13 cellular contexts compared by ENCODE assay signal in the genomic region with DNA sequence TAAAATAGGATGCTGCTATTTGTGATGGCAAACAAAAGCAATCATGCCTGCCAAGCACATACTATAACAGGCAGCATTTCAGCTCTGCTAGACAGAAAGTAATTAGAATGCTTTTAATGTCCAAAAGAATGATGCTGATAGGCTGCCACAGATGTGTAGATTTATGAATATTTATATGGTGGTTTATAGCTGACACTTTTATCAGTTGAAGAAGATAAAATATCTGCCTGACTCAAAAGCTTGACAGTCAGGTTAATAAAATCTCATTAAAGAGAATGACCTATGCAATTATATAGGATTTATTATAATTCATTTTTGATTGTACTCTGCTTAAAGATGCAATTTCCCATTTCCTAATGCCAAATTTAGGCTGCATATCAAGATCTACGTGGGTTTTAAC. TPM values are rescaled to one million over a fixed set of nuclear protein-coding genes. Genes with fewer than 3 reads are reported as not detected.
DNase-seq lines count a peak whose midpoint lies in the region; TF ChIP-seq lines count a peak whose summit lies in the region.
"Had no signal": no experiment of that assay in that cellular context is flagged by ENCODE, and none has a peak within 500 bp of the region (broad histone marks: within the 10 kb centered on the region; RNA-seq: fewer than 3 reads in every experiment).

No MANE protein-coding gene starts in this region.

- POLR2A ChIA-PET in HEK293T (lab: Yijun Ruan, JAX), result interaction anchor here (0.6 kb wide), 1 partner anchor 267 kb away, joined by 3 read pairs; no protein-coding TSS in a partner anchor
- POLR2A ChIA-PET in OCI-LY7 (lab: Charles Lee), result interaction anchor here (0.6 to 0.8 kb wide), 2 partner anchors 10 to 209 kb away, joined by 3 read pairs; no protein-coding TSS in a partner anchor

- peaks cover 79% of the 10 kb centered on the region for H3K79me2 ChIP-seq in OCI-LY7 (ENCODE audit: insufficient read depth, low read depth, low read length)
- H3K79me2 ChIP-seq in neural cell (replicated peaks; ENCODE audit: insufficient read depth, low read length), result no peaks in the 10 kb centered on the region

- peaks cover 35% of the 10 kb centered on the region for H3K4me1 ChIP-seq in BLaER1
- peaks cover 37% of the 10 kb centered on the region for H3K4me1 ChIP-seq in OCI-LY7 (ENCODE audit: insufficient read depth, low read length, poor library complexity, severe bottlenecking)
- H3K4me1 ChIP-seq in spleen, result peaks cover 6 to 42% (median 30%) of the 10 kb centered on the region in 6 donors

- CTCF ChIA-PET in HEK293T (lab: Yijun Ruan, JAX), result no interaction called here
- CTCF ChIA-PET in OCI-LY7 (lab: Charles Lee; ENCODE audit: unreplicated experiment), result no interaction called here

- H3K4me3 ChIP-seq in BLaER1 (no peak overlapping the region), OCI-LY7 (ENCODE audit: low read depth, low read length, poor library complexity, severe bottlenecking) (peak overlapping the region; percentile 82), neural cell (ENCODE audit: low read length) (peak overlapping the region; percentile 35), spleen (no peak overlapping the region)

- intact Hi-C loops in OCI-LY7 (cut with micrococcal nuclease; ENCODE audit: unreplicated experiment) (no loop called here), spleen (cut with DNase I; ENCODE audit: low total_unique reads) (no loop called here)

- H3K9me2 ChIP-seq in OCI-LY7 (ENCODE audit: insufficient read depth, low read length) (no peaks in the 10 kb centered on the region), neural cell (ENCODE audit: insufficient read depth, low read length) (no peaks in the 10 kb centered on the region)

- H3K36me3 ChIP-seq in BLaER1 (peaks cover 29% of the 10 kb centered on the region), OCI-LY7 (ENCODE audit: insufficient read depth, low read length) (peaks cover 61% of the 10 kb centered on the region), neural cell (ENCODE audit: insufficient read depth, low read length) (no peaks in the 10 kb centered on the region), spleen (peaks cover 0 to 5% (median 0%) of the 10 kb centered on the region in 6 donors)

- H3K9ac ChIP-seq in BLaER1, result no peak overlapping the region
- H3K9ac ChIP-seq in neural cell (ENCODE audit: low read length), result peak overlapping the region; percentile 7

- H4K20me1 ChIP-seq in BLaER1 (peaks cover 69% of the 10 kb centered on the region), OCI-LY7 (ENCODE audit: insufficient read depth, low read length) (peaks cover 49% of the 10 kb centered on the region), neural cell (ENCODE audit: insufficient read depth) (no peaks in the 10 kb centered on the region)

- peak; percentile 79 for TF ChIP-seq EP300 in neural cell (conservative IDR thresholded peaks at IDR 0.05; ENCODE audit: poor library complexity, severe bottlenecking)

- DNase-seq in HEK293T (ENCODE audit: extremely low spot score) (no peak), OCI-LY7 (ENCODE audit: low spot score) (peak; percentile 10), GM10266 (ENCODE audit: extremely low spot score) (no peak), spleen (no peak), inferior parietal cortex (ENCODE audit: extremely low spot score) (no peak)
- DNase-seq: CD4-positive, CD25-positive, alpha-beta regulatory T cell; DMS53; GF-D8; HFFc6 had no signal

- TF ChIP-seq CTCF in OCI-LY7 (conservative IDR thresholded peaks at IDR 0.05; ENCODE audit: low read length) (no peak), neural cell (IDR thresholded peaks at IDR 0.05; ENCODE audit: poor library complexity, severe bottlenecking) (no peak), GM10266 (IDR thresholded peaks at IDR 0.05; ENCODE audit: control insufficient read depth, insufficient read depth, low read depth, missing control alignments) (no peak), spleen (IDR thresholded peaks at IDR 0.05 in 8 of 11, conservative IDR thresholded peaks at IDR 0.05 in 3 of 11) (no peak)

- peak overlapping the region; percentile 21 for H3K4me2 ChIP-seq in BLaER1
- H3K4me2 ChIP-seq in OCI-LY7 (ENCODE audit: low read length), result peak overlapping the region; percentile 99
- H3K4me2 ChIP-seq in neural cell (ENCODE audit: low read length), result no peak overlapping the region

- H3K27ac ChIP-seq in BLaER1 (no peak overlapping the region), OCI-LY7 (ENCODE audit: low read depth, low read length, poor library complexity, severe bottlenecking) (no peak overlapping the region), neural cell (ENCODE audit: low read length) (peak overlapping the region; percentile 42), spleen (no peak overlapping the region)

- no peak for TF ChIP-seq RAD21 in neural cell (conservative IDR thresholded peaks at IDR 0.05)

- H3K27me3 ChIP-seq in BLaER1 (no peaks in the 10 kb centered on the region), neural cell (ENCODE audit: insufficient read depth, low read depth, low read length) (peaks cover 37% of the 10 kb centered on the region), spleen (replicated peaks in 1 of 7) (peaks cover 4 to 50% (median 32%) of the 10 kb centered on the region in 7 donors)

- H2AFZ ChIP-seq in OCI-LY7 (ENCODE audit: low read length) (no peak overlapping the region), neural cell (ENCODE audit: low read depth, low read length) (no peak overlapping the region)

- 43 to 67% (median 50%) methylated on average over 1 of the region's 1 CpG for WGBS in spleen, 5 donors

- no peaks in the 10 kb centered on the region for H3K9me3 ChIP-seq in BLaER1
- H3K9me3 ChIP-seq in OCI-LY7 (ENCODE audit: low read length), result no peaks in the 10 kb centered on the region
- no peaks in the 10 kb centered on the region for H3K9me3 ChIP-seq in neural cell (ENCODE audit: low read length)
- no peaks in the 10 kb centered on the region for H3K9me3 ChIP-seq in spleen

- peaks cover 3% of the 10 kb centered on the region for H3F3A ChIP-seq in neural cell (ENCODE audit: insufficient read depth, low read length, poor library complexity, severe bottlenecking)

- no peak for TF ChIP-seq POLR2A in spleen (IDR thresholded peaks at IDR 0.05)

- BruUV-seq in OCI-LY7 (replicated peaks; lab: Mats Ljungman, UMichigan), result no TSS peak

TF ChIP-seq in HEK293T, 16 proteins besides CTCF, POLR2A, EP300 and RAD21:
- TF ChIP-seq ELF4 (IDR thresholded peaks at IDR 0.05), result no peak
- TF ChIP-seq, protein P1, sequence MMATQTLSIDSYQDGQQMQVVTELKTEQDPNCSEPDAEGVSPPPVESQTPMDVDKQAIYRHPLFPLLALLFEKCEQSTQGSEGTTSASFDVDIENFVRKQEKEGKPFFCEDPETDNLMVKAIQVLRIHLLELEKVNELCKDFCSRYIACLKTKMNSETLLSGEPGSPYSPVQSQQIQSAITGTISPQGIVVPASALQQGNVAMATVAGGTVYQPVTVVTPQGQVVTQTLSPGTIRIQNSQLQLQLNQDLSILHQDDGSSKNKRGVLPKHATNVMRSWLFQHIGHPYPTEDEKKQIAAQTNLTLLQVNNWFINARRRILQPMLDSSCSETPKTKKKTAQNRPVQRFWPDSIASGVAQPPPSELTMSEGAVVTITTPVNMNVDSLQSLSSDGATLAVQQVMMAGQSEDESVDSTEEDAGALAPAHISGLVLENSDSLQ (IDR thresholded peaks at IDR 0.05), result peak; percentile 83

TF ChIP-seq in neural cell, 6 proteins besides CTCF, POLR2A, EP300 and RAD21:
- TF ChIP-seq EZH2 (IDR thresholded peaks at IDR 0.05; ENCODE audit: borderline replicate concordance, insufficient read depth, low read length, poor library complexity, severe bottlenecking) (no peak), POLR2AphosphoS5 (IDR thresholded peaks at IDR 0.05) (peak; percentile 24)

RNA-seq across cellular contexts. Expression of a gene that starts 4.0 kb away (rescaled TPM):
- total RNA-seq in OCI-LY7 (2014; rRNA removed; shearing (Covaris generic)), result 18.9 and 21.3 TPM in 2 replicates
- total RNA-seq in OCI-LY7 (2022), result 32.6 and 33.4 TPM in 2 replicates
- polyA plus RNA-seq in neural cell, result 0.68 and 1.1 TPM in 2 replicates
- 3.9 and 4.6 TPM in 2 replicates for polyA minus RNA-seq in neural cell
- total RNA-seq in spleen, result 1 to 10 TPM; 3.7 to 8.3 (median 5.5) TPM
- polyA plus RNA-seq in spleen, result 1 to 10 TPM; 1.1 to 1.8 (median 1.5) TPM
- total RNA-seq: HFFc6 had no signal
- polyA plus RNA-seq: AG04450, BJ had no signal

Comparison
In these comparisons a context has a peak if more than half of its experiments do, and no peak if none do; other contexts are left out.
1. H3K4me3 ChIP-seq: peak in OCI-LY7 (single experiment) and neural cell (single experiment); none in BLaER1 (single experiment) and spleen (0 of 8).